In the genomic region with DNA sequence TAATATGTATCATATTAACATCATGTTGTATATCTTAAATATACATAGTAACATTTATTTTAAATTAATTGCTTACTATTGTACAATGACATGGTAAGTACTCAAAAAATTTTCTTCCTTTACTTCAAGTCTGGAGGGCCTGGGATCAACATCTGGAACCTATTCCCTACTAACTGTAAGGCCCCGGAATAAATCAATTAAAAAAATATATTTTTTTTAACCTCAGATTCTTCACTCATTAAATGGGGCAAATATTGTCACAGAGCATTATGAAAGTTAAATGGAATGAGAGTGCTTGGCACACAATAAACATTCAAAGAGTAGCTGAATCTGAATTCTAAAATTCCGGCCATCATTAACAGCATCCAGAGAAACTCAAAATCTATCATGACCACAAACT, we compare ENCODE assay signal across 14 cellular contexts.
"Had no signal": no experiment of that assay in that cellular context is flagged by ENCODE, and none has a peak within 500 bp of the region (broad histone marks: within the 10 kb centered on the region; RNA-seq: fewer than 3 reads in every experiment).

No MANE protein-coding gene starts in this region.

- H3K9me3 ChIP-seq: right lobe of liver, suprapubic skin had no signal

- H3K4me3 Mint-ChIP-seq: neural crest cell; stimulated activated naive CD8-positive, alpha-beta T cell treated with anti-CD3 and anti-CD28 coated beads, Interleukin-15, Interleukin-2, amounts not matched to agents 100 ng/mL and 50 ng/mL, for 24 hours had no signal

- H3K9me3 Mint-ChIP-seq: stimulated activated naive CD8-positive, alpha-beta T cell treated with anti-CD3 and anti-CD28 coated beads, Interleukin-15, Interleukin-2, amounts not matched to agents 100 ng/mL and 50 ng/mL, for 24 hours had no signal

- H3K27ac ChIP-seq: foreskin keratinocyte, right lobe of liver, suprapubic skin had no signal

- H3K27ac Mint-ChIP-seq: stimulated activated naive CD8-positive, alpha-beta T cell treated with anti-CD3 and anti-CD28 coated beads, Interleukin-15, Interleukin-2, amounts not matched to agents 100 ng/mL and 50 ng/mL, for 24 hours had no signal

- DNase-seq: activated naive CD4-positive, alpha-beta T cell treated with Interleukin-2 at 50 U/mL for 16 hours; dermis blood vessel endothelial cell; foreskin keratinocyte; glutamatergic neuron; hypothalamus; kidney glomerular epithelial cell; left ventricle myocardium superior; right lobe of liver; trophoblast cell had no signal

- H3K4me1 ChIP-seq: foreskin keratinocyte, right lobe of liver, suprapubic skin had no signal

- H3K27me3 Mint-ChIP-seq: stimulated activated naive CD8-positive, alpha-beta T cell treated with anti-CD3 and anti-CD28 coated beads, Interleukin-15, Interleukin-2, amounts not matched to agents 100 ng/mL and 50 ng/mL, for 24 hours had no signal

- H3K27me3 ChIP-seq: foreskin keratinocyte, right lobe of liver, suprapubic skin had no signal

- ATAC-seq: activated CD4-positive, CD25-positive, alpha-beta regulatory T cell treated with anti-CD3 and anti-CD28 coated beads, Interleukin-2, amount 50 U/mL, for 24 hours; foreskin keratinocyte; left ventricle myocardium superior; right lobe of liver had no signal

- H3K4me3 ChIP-seq: right lobe of liver, smooth muscle cell, suprapubic skin had no signal

- H3K36me3 ChIP-seq: right lobe of liver, suprapubic skin had no signal
